Comparison of ENCODE assay signal across 24 cellular contexts in genomic region chr17:11487469-11487868, GRCh38.
"Had no signal": no experiment of that assay in that cellular context is flagged by ENCODE, and none has a peak within 500 bp of the region (broad histone marks: within the 10 kb centered on the region; RNA-seq: fewer than 3 reads in every experiment).

No MANE protein-coding gene starts in this region.

- H3K9me3 ChIP-seq: esophagus squamous epithelium, gastroesophageal sphincter, prostate gland, right lobe of liver, testis, tibial nerve, upper lobe of right lung, vagina had no signal

- H2AFZ ChIP-seq: parathyroid adenoma had no signal

- H3K79me2 ChIP-seq: parathyroid adenoma had no signal

- H3K4me3 ChIP-seq: coronary artery, esophagus squamous epithelium, gastroesophageal sphincter, prostate gland, right lobe of liver, spleen, testis, tibial nerve, upper lobe of right lung, vagina had no signal

- H3K36me3 ChIP-seq: esophagus squamous epithelium, gastroesophageal sphincter, prostate gland, right lobe of liver, spleen, tibial nerve, upper lobe of right lung, vagina had no signal

- H3K27ac ChIP-seq: coronary artery, epithelial cell of prostate, esophagus squamous epithelium, gastroesophageal sphincter, prostate gland, right lobe of liver, spleen, testis, tibial nerve, upper lobe of right lung, vagina had no signal

- H3K4me1 ChIP-seq: esophagus squamous epithelium, gastroesophageal sphincter, right lobe of liver, spleen, testis, tibial nerve, upper lobe of right lung had no signal

- H3K27me3 ChIP-seq: esophagus squamous epithelium, gastroesophageal sphincter, right lobe of liver, spleen, testis, tibial nerve, upper lobe of right lung, vagina had no signal

- H3K9ac ChIP-seq: parathyroid adenoma had no signal

- DNase-seq: effector memory CD4-positive, alpha-beta T cell; esophagus squamous epithelium; foreskin fibroblast; glutamatergic neuron; immature natural killer cell; left colon; natural killer cell; occipital lobe; right lobe of liver; spleen; stimulated activated CD4-positive, alpha-beta T cell treated with anti-CD3 and anti-CD28 coated beads, Interleukin-15, amount 100 ng/mL, for 24 hours; stimulated activated CD4-positive, alpha-beta T cell treated with anti-CD3 and anti-CD28 coated beads, Interleukin-1b, Interleukin-23, amount 100 ng/mL, for 48 hours; stimulated activated CD4-positive, alpha-beta T cell treated with anti-CD3 and anti-CD28 coated beads, Interleukin-4, amount 100 ng/mL, for 24 hours; stimulated activated naive B cell treated with anti-CD40 and anti-IgM and Interleukin-4, amounts not matched to agents 10 μg/mL and 1 μg/mL and 100 μg/mL, for 72 hours; stimulated activated naive CD8-positive, alpha-beta T cell treated with anti-CD3 and anti-CD28 coated beads, Interleukin-15, amount 100 ng/mL, for 72 hours; testis; upper lobe of right lung had no signal
